16 cellular contexts compared by ENCODE assay signal in the genomic region with DNA sequence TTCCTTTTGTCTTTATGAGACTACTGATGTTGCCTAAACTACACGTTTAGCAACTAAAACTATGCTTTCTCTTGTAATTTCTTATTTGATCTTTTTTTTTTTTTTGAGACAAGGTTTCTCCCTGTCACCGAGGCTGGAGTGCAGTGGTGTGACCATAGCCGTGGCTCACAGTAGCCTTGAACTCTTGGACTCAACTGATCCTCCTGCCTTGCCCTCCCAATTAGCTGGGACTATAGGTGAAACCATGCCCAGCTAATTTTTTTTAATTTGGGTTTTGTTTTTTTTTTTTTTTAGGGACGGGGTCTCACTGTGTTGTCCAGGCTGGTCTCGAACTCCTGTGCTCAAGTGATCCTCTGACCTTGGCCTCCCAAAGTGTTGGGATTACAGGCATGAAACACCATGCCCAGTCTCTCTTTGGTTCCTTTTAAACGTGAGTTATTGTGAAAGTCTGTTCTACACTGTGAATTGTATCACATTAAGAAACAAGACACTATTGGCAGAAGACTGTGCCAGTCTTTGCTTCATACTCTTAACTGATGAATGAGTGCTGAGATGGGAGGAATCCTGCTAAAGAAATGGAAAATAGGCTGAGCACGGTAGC.
"Had no signal": no experiment of that assay in that cellular context is flagged by ENCODE, and none has a peak within 500 bp of the region (broad histone marks: within the 10 kb centered on the region; RNA-seq: fewer than 3 reads in every experiment).

No MANE protein-coding gene starts in this region.

- H3K27me3 ChIP-seq: brain microvascular endothelial cell, esophagus muscularis mucosa, neutrophil, transverse colon, uterus had no signal

- H3K27me3 Mint-ChIP-seq: activated naive CD8-positive, alpha-beta T cell treated with anti-CD3 and anti-CD28 coated beads, Interleukin-2, amount 50 U/mL, for 24 hours; memory B cell had no signal

- DNase-seq: activated CD4-positive, alpha-beta T cell treated with anti-CD3 and anti-CD28 coated beads for 1 hour; activated CD8-positive, alpha-beta memory T cell treated with anti-CD3 and anti-CD28 coated beads for 24 hours; activated CD8-positive, alpha-beta memory T cell treated with anti-CD3 and anti-CD28 coated beads, Interleukin-2, amount 50 U/mL, for 48 hours; activated naive CD8-positive, alpha-beta T cell treated with anti-CD3 and anti-CD28 coated beads, Interleukin-2, amount 50 U/mL, for 24 hours; aorta; brain microvascular endothelial cell; effector CD4-positive, alpha-beta T cell; natural killer cell; stimulated activated naive CD4-positive, alpha-beta T cell; T-helper 2 cell; transverse colon; uterus had no signal

- H3K4me3 Mint-ChIP-seq: memory B cell, natural killer cell had no signal

- H3K9me3 Mint-ChIP-seq: activated naive CD8-positive, alpha-beta T cell treated with anti-CD3 and anti-CD28 coated beads, Interleukin-2, amount 50 U/mL, for 24 hours; memory B cell; natural killer cell had no signal

- ATAC-seq: activated naive CD8-positive, alpha-beta T cell treated with anti-CD3 and anti-CD28 coated beads, Interleukin-2, amount 50 U/mL, for 24 hours; natural killer cell had no signal

- H3K36me3 ChIP-seq: brain microvascular endothelial cell, uterus had no signal

- H3K27ac Mint-ChIP-seq: memory B cell had no signal

- H3K9me3 ChIP-seq: esophagus muscularis mucosa, neutrophil, transverse colon, uterus had no signal

- H3K36me3 Mint-ChIP-seq: natural killer cell had no signal

- H3K27ac ChIP-seq: brain microvascular endothelial cell, esophagus muscularis mucosa, neutrophil, transverse colon, uterus, VCaP had no signal

- H3K4me3 ChIP-seq: esophagus muscularis mucosa, transverse colon, uterus had no signal
